In genomic region chr3:195989200-195989920, GRCh38 we compare ENCODE assay signal across 8 cellular contexts.
DNase-seq lines count a peak whose midpoint lies in the region; ATAC-seq and TF ChIP-seq lines count a peak whose summit lies in the region.
"Not testable (repeated sequence)": the region's sequence is repeated elsewhere in the genome, so short reads cannot be mapped to it uniquely, and the experiment has no call there.

No MANE protein-coding gene starts in this region.

- H3K36me3 ChIP-seq in ES-I3 (ENCODE audit: insufficient read depth, low read length); heart left ventricle; subcutaneous abdominal adipose tissue (ENCODE audit: control insufficient read depth in 5 of 5, insufficient read depth in 5 of 5, low read length in 5 of 5): not testable (repeated sequence)

- H3K27me3 Mint-ChIP-seq in T-helper 2 cell treated with Interferon-gamma antibody and Interleukin-4, amounts not matched to agents 5 μg/mL and 100 μg/mL, for 36 hours (ENCODE audit: low read depth); nephron progenitor cell (ENCODE audit: low read depth, poor library complexity): not testable (repeated sequence)

- H3K27me3 ChIP-seq in heart left ventricle; subcutaneous abdominal adipose tissue (ENCODE audit: control insufficient read depth in 5 of 5, insufficient read depth in 4 of 5, low read length in 5 of 5): not testable (repeated sequence)

- TF ChIP-seq POLR2A in heart left ventricle (IDR thresholded peaks at IDR 0.05) = not testable (repeated sequence)

- H3K4me3 ChIP-seq in heart left ventricle (peak overlapping the region; percentile 54 to 91 (median 77)), subcutaneous abdominal adipose tissue (ENCODE audit: low read depth in 1 of 5, low read length in 5 of 5) (peak overlapping the region in 4 of 5 donors; percentile 57 to 72 (median 62))

- H3K4me3 Mint-ChIP-seq in T-helper 2 cell treated with Interferon-gamma antibody and Interleukin-4, amounts not matched to agents 5 μg/mL and 100 μg/mL, for 36 hours = peak overlapping the region; percentile 57
- peak overlapping the region; percentile 74 for H3K4me3 Mint-ChIP-seq in nephron progenitor cell

- peak overlapping the region; percentile 74 to 95 (median 90) for H3K27ac ChIP-seq in heart left ventricle
- not testable (repeated sequence) for H3K27ac ChIP-seq in subcutaneous abdominal adipose tissue (ENCODE audit: low read depth, low read length)

- intact Hi-C loops in heart left ventricle (cut with DNase I) = not testable (repeated sequence)

- H3K9me3 ChIP-seq in ES-I3 (ENCODE audit: control insufficient read depth, insufficient read depth, low read length); heart left ventricle; subcutaneous abdominal adipose tissue (ENCODE audit: control insufficient read depth in 5 of 5, low read length in 5 of 5): not testable (repeated sequence)

- 0 to 1% (median 0%) methylated on average over 15 to 26 of the region's 46 CpGs; no CpG with 5 or more reads in 1 of the 4 donors for WGBS in heart left ventricle, 4 donors

- H3K36me3 Mint-ChIP-seq in T-helper 2 cell treated with Interferon-gamma antibody and Interleukin-4, amounts not matched to agents 5 μg/mL and 100 μg/mL, for 36 hours (ENCODE audit: low read depth); nephron progenitor cell (ENCODE audit: low read depth): not testable (repeated sequence)

- not testable (repeated sequence) for H3K4me1 Mint-ChIP-seq in T-helper 2 cell treated with Interferon-gamma antibody and Interleukin-4, amounts not matched to agents 5 μg/mL and 100 μg/mL, for 36 hours (ENCODE audit: low read depth); nephron progenitor cell

- ATAC-seq in GM21723 (IDR thresholded peaks at IDR 0.05; ENCODE audit: unreplicated experiment) = peak; percentile 55
- ATAC-seq in HG03439 (IDR thresholded peaks at IDR 0.05; ENCODE audit: unreplicated experiment) = peak; percentile 45
- ATAC-seq in heart left ventricle = peak in 3 of 4 donors; percentile 72 to 80 (median 79)

- H3K4me1 ChIP-seq in ES-I3 (ENCODE audit: insufficient read depth, low read length); heart left ventricle; subcutaneous abdominal adipose tissue (ENCODE audit: control insufficient read depth in 5 of 5, insufficient read depth in 5 of 5, low read length in 5 of 5): not testable (repeated sequence)

- H3K9ac ChIP-seq in ES-I3 (ENCODE audit: low read depth, low read length) (peak overlapping the region; percentile 40; the same call in 1 of the 2 replicates), subcutaneous abdominal adipose tissue (ENCODE audit: low read length in 5 of 5) (peak overlapping the region in 2 of 5 donors; percentile 59 to 68)

- H3K9me3 Mint-ChIP-seq in T-helper 2 cell treated with Interferon-gamma antibody and Interleukin-4, amounts not matched to agents 5 μg/mL and 100 μg/mL, for 36 hours = not testable (repeated sequence)
- peaks cover 13% of the 10 kb centered on the region for H3K9me3 Mint-ChIP-seq in nephron progenitor cell

- TF ChIP-seq CTCF in heart left ventricle (IDR thresholded peaks at IDR 0.05); nephron progenitor cell (IDR thresholded peaks at IDR 0.05): not testable (repeated sequence)

- peak; percentile 45 for DNase-seq in T-helper 2 cell treated with Interferon-gamma antibody and Interleukin-4, amounts not matched to agents 5 μg/mL and 100 μg/mL, for 36 hours (ENCODE audit: low spot score)
- DNase-seq in astrocyte of the hippocampus (ENCODE audit: low read depth, low spot score) (peak; percentile 33), heart left ventricle (peak; percentile 54 to 78 (median 72)), nephron progenitor cell (peak; percentile 71)

- not testable (repeated sequence) for H3K27ac Mint-ChIP-seq in T-helper 2 cell treated with Interferon-gamma antibody and Interleukin-4, amounts not matched to agents 5 μg/mL and 100 μg/mL, for 36 hours; nephron progenitor cell
